8 cellular contexts compared by ENCODE assay signal in the genomic region with DNA sequence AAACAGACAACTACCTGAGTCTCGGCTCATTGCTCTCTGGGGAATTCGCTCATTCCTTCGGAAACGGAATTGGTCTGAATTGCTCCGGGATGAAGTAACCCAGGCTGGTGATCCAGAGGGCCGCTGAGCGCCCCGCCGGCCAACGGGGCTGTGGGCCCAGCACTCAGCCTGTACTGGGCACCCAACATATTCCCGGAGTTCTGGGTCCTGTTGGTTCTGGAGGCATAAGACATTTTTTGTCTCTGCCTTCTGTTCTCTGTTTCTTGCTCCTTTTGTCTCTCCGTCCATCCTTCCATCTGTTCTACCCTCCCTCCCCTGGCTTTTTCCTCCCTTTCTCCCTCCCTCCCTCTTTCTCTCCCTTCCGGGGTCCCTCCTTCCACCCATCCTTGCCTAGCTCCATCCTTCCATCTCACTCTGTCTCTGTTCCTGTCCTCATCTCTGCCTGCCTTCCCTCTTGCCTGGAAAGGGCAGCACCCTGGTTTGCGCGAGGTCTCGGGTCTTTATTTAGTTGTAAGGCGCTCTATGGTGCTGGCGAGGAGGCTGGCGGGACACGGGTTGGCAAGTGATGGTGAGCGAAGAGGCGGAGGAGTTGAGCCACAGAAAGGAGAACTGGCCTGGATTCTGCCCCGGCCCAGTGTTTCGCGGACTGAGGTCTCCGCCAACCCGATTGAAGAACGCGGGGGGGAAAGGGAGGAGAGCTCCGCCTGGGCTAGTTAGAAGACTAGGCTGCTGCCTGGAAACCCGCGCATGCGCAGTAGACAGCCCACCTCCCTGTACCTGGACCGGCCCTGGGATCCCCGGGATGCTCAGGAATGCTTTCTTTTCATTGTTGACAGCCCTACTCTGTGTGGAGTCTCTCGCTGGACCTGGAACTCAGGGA.
DNase-seq lines count a peak whose midpoint lies in the region; ATAC-seq lines count a peak whose summit lies in the region.

No MANE protein-coding gene starts in this region.

- peak overlapping the region; percentile 81 for H3K4me3 Mint-ChIP-seq in activated CD4-positive, alpha-beta T cell treated with anti-CD3 and anti-CD28 coated beads, Interleukin-2, amount 10 ng/mL, durations not matched to agents 24 days and 14 days

- H3K4me3 ChIP-seq in duodenal mucosa (ENCODE audit: low read depth in 1 of 2, low read length in 2 of 2): peak overlapping the region; percentile 44 to 56

- peaks cover 5 to 6% of the 10 kb centered on the region in 2 donors for H3K27me3 ChIP-seq in duodenal mucosa (ENCODE audit: control insufficient read depth in 1 of 2, insufficient read depth in 2 of 2, low read length in 2 of 2)

- ATAC-seq in GM19023 (IDR thresholded peaks at IDR 0.05; ENCODE audit: unreplicated experiment) (peak; percentile 60), HG03139 (IDR thresholded peaks at IDR 0.05; ENCODE audit: unreplicated experiment) (peak; percentile 65)

- H3K4me1 ChIP-seq in duodenal mucosa (ENCODE audit: control insufficient read depth in 1 of 2, insufficient read depth in 2 of 2, low read length in 2 of 2): no peaks in the 10 kb centered on the region

- peak overlapping the region; percentile 11 for H3K27ac ChIP-seq in duodenal mucosa (ENCODE audit: low read depth, low read length)

- H3K36me3 ChIP-seq in duodenal mucosa (ENCODE audit: control insufficient read depth in 1 of 2, insufficient read depth in 2 of 2, low read length in 2 of 2): no peaks in the 10 kb centered on the region

- intact Hi-C loops in activated CD4-positive, alpha-beta T cell treated with anti-CD3 and anti-CD28 coated beads, Interleukin-2, amount 10 ng/mL, durations not matched to agents 24 days and 14 days (cut with micrococcal nuclease): no loop called here

- peak overlapping the region; percentile 12 for H3K27ac Mint-ChIP-seq in activated CD4-positive, alpha-beta T cell treated with anti-CD3 and anti-CD28 coated beads, Interleukin-2, amount 10 ng/mL, durations not matched to agents 24 days and 14 days

- peaks cover 24% of the 10 kb centered on the region for H3K9me3 Mint-ChIP-seq in activated CD4-positive, alpha-beta T cell treated with anti-CD3 and anti-CD28 coated beads, Interleukin-2, amount 10 ng/mL, durations not matched to agents 24 days and 14 days

- no peak overlapping the region for H3K9ac ChIP-seq in duodenal mucosa (ENCODE audit: low read depth in 1 of 2, low read length in 2 of 2)

- DNase-seq in activated CD4-positive, alpha-beta T cell treated with anti-CD3 and anti-CD28 coated beads, Interleukin-2, amount 10 ng/mL, durations not matched to agents 24 days and 14 days: peak; percentile 90
- DNase-seq in lung microvascular endothelial cell (ENCODE audit: low read depth in 2 of 2) (peak; percentile 63 to 86), NCI-H345 (lab: John Stamatoyannopoulos, UW) (no peak), NCI-H446 (lab: John Stamatoyannopoulos, UW) (no peak)
- DNase-seq in stimulated activated CD8-positive, alpha-beta memory T cell treated with anti-CD3 and anti-CD28 coated beads, Interleukin-12 subunit alpha, Interleukin-12 subunit beta, amount 100 ng/mL, for 24 hours (ENCODE audit: extremely low read depth): peak; percentile 39

- H3K27me3 Mint-ChIP-seq in activated CD4-positive, alpha-beta T cell treated with anti-CD3 and anti-CD28 coated beads, Interleukin-2, amount 10 ng/mL, durations not matched to agents 24 days and 14 days: peaks cover 15% of the 10 kb centered on the region

- peaks cover 16% of the 10 kb centered on the region for H3K4me1 Mint-ChIP-seq in activated CD4-positive, alpha-beta T cell treated with anti-CD3 and anti-CD28 coated beads, Interleukin-2, amount 10 ng/mL, durations not matched to agents 24 days and 14 days

- H3K36me3 Mint-ChIP-seq in activated CD4-positive, alpha-beta T cell treated with anti-CD3 and anti-CD28 coated beads, Interleukin-2, amount 10 ng/mL, durations not matched to agents 24 days and 14 days (ENCODE audit: low read depth): peaks cover 8% of the 10 kb centered on the region

- peaks cover 4 to 5% of the 10 kb centered on the region in 2 donors for H3K9me3 ChIP-seq in duodenal mucosa (ENCODE audit: control insufficient read depth in 1 of 2, low read length in 2 of 2)

Comparison
In these comparisons a context has a peak if more than half of its experiments do, and no peak if none do; other contexts are left out.
1. DNase-seq: peak in activated CD4-positive, alpha-beta T cell treated with anti-CD3 and anti-CD28 coated beads, Interleukin-2, amount 10 ng/mL, durations not matched to agents 24 days and 14 days (single experiment), lung microvascular endothelial cell (2 of 2) and stimulated activated CD8-positive, alpha-beta memory T cell treated with anti-CD3 and anti-CD28 coated beads, Interleukin-12 subunit alpha, Interleukin-12 subunit beta, amount 100 ng/mL, for 24 hours (single experiment); none in NCI-H345 (single experiment) and NCI-H446 (0 of 2).